ENCODE assay signal across 19 cellular contexts in the genomic region with DNA sequence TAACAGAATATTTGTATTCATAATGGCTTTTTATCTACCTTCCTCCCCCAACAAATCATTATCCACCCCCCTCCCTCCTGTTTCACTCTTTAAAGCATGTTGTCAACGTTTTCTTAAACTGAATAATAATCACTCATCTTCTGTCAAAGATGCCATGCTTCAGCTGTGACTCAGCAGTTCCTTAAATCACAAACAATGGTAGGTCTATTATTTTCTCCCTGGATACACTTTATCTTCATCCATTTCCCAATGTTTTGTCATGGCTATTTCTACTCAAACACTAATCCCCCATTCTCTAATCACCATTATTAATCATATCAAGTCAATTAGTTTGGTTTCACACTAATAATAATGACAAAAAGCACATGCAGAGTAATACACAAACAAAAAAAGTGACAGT. TPM values are rescaled to one million over a fixed set of nuclear protein-coding genes. Genes with fewer than 3 reads are reported as not detected.
DNase-seq lines count a peak whose midpoint lies in the region; ATAC-seq, FAIRE-seq and TF ChIP-seq lines count a peak whose summit lies in the region.
"Had no signal": no experiment of that assay in that cellular context is flagged by ENCODE, and none has a peak within 500 bp of the region (broad histone marks: within the 10 kb centered on the region; RNA-seq: fewer than 3 reads in every experiment).

No MANE protein-coding gene starts in this region.

- H3K4me1 ChIP-seq in A549 (peaks cover 7% of the 10 kb centered on the region; the same call in 2 of the 3 replicates), SJSA1 (replicated peaks) (peaks cover 10% of the 10 kb centered on the region)
- H3K4me1 ChIP-seq: adrenal gland, lower lobe of right lung, Peyer's patch had no signal

- TF ChIP-seq RAD21 in A549 (conservative IDR thresholded peaks at IDR 0.05 in 1 of 2, IDR thresholded peaks at IDR 0.05 in 1 of 2): no peak

- H3K36me3 ChIP-seq in SJSA1: no peaks in the 10 kb centered on the region
- H3K36me3 ChIP-seq: adrenal gland, esophagus muscularis mucosa, HAP-1, lower lobe of right lung, Peyer's patch had no signal

- no peak; a peak in 1 of 6 replicates for ATAC-seq in A549
- ATAC-seq in HG03039 (IDR thresholded peaks at IDR 0.05; ENCODE audit: unreplicated experiment): no peak
- ATAC-seq: lower lobe of right lung; stimulated activated naive CD8-positive, alpha-beta T cell treated with anti-CD3 and anti-CD28 coated beads, Interleukin-15, amount 100 ng/mL, for 72 hours had no signal

- H3K4me2 ChIP-seq in A549: peak overlapping the region; percentile 21; the same call in 1 of the 3 replicates

- DNase-seq in A549 (ENCODE audit: low read depth in 1 of 2, low spot score in 1 of 2) (peak; percentile 7 to 54), HCEC 1CT (peak; percentile 54), SJSA1 (ENCODE audit: low read depth in 1 of 2, low spot score in 2 of 2) (peak in 1 of 2 experiments; percentile 15), fibroblast of the aortic adventitia (ENCODE audit: low read depth) (peak; percentile 20), HuH-7 (ENCODE audit: low spot score) (no peak), NCI-H345 treated with DMSO at 0.1 percent for 48 hours (lab: John Stamatoyannopoulos, UW; ENCODE audit: unreplicated experiment) (no peak)
- DNase-seq in activated naive CD4-positive, alpha-beta T cell treated with Interleukin-2 at 50 U/mL for 16 hours: no peak
- DNase-seq: activated CD4-positive, alpha-beta T cell treated with anti-CD3 and anti-CD28 coated beads, Interleukin-2, amount 10 ng/mL, durations not matched to agents 24 days and 14 days; adrenal gland; lower lobe of right lung; NCI-H510A; nephron progenitor cell; Peyer's patch; stimulated activated naive CD8-positive, alpha-beta T cell treated with anti-CD3 and anti-CD28 coated beads, Interleukin-15, amount 100 ng/mL, for 72 hours had no signal

- no peak for TF ChIP-seq POLR2A in A549 (IDR thresholded peaks at IDR 0.05; ENCODE audit: low read length)

- TF ChIP-seq CTCF in A549 (IDR thresholded peaks at IDR 0.05) (no peak), fibroblast of the aortic adventitia (IDR thresholded peaks at IDR 0.05; ENCODE audit: insufficient read depth, low read length) (no peak)

- CTCF ChIA-PET in A549 (lab: Yijun Ruan, JAX): interaction anchor here (1.6 kb wide), 1 partner anchor 123 kb away, joined by 4 read pairs; no protein-coding TSS in a partner anchor

- no peak for TF ChIP-seq EP300 in A549 (IDR thresholded peaks at IDR 0.05)

- no peak for FAIRE-seq in A549 (lab: Jason Lieb, UNC)
- FAIRE-seq: D721Med had no signal

- H3K4me3 ChIP-seq in A549 (no peak overlapping the region), SJSA1 (no peak overlapping the region), fibroblast of the aortic adventitia (ENCODE audit: low read depth, low read length) (no peak overlapping the region)
- H3K4me3 ChIP-seq: adrenal gland, coronary artery, esophagus muscularis mucosa, HAP-1, lower lobe of right lung, Peyer's patch had no signal

- H3K27ac ChIP-seq in A549: peak overlapping the region; percentile 27 to 58; a peak in 3 of 6 replicates
- peak overlapping the region; percentile 49 for H3K27ac ChIP-seq in SJSA1
- H3K27ac ChIP-seq: adrenal gland, coronary artery, esophagus muscularis mucosa, lower lobe of right lung, Peyer's patch had no signal

- POLR2A ChIA-PET in A549 (lab: Yijun Ruan, JAX): no interaction called here

- WGBS in A549 (ENCODE audit: missing lambda C conversion rate): 0% methylated on average over 1 of the region's 1 CpG

- H3K9me3 ChIP-seq in A549 (no peaks in the 10 kb centered on the region), SJSA1 (replicated peaks) (no peaks in the 10 kb centered on the region)
- H3K9me3 ChIP-seq: adrenal gland, esophagus muscularis mucosa, HAP-1, lower lobe of right lung, Peyer's patch had no signal

- no peaks in the 10 kb centered on the region for H3K27me3 ChIP-seq in SJSA1 (replicated peaks)
- H3K27me3 ChIP-seq: adrenal gland, esophagus muscularis mucosa, Peyer's patch had no signal

TF ChIP-seq in A549, 52 proteins besides CTCF, POLR2A, EP300 and RAD21 (continues in another document):
- TF ChIP-seq RFX5 (IDR thresholded peaks at IDR 0.05) (no peak), TFCP2L1 (CRISPR knock-in tag; IDR thresholded peaks at IDR 0.05) (no peak), MAFK (IDR thresholded peaks at IDR 0.05; ENCODE audit: partially characterized antibody) (peak; percentile 88), HDAC2 (IDR thresholded peaks at IDR 0.05) (no peak), CBX8 (IDR thresholded peaks at IDR 0.05) (no peak), JUNB (IDR thresholded peaks at IDR 0.05) (no peak), HOXB5 (CRISPR knock-in tag; IDR thresholded peaks at IDR 0.05) (no peak), BHLHE40 (IDR thresholded peaks at IDR 0.05; ENCODE audit: low read depth, low read length) (no peak), RNF2 (IDR thresholded peaks at IDR 0.05; ENCODE audit: borderline replicate concordance, low read depth) (no peak), CEBPB (IDR thresholded peaks at IDR 0.05) (no peak), ZFP36 (IDR thresholded peaks at IDR 0.05; ENCODE audit: borderline replicate concordance, partially characterized antibody) (no peak), FOSL2 (IDR thresholded peaks at IDR 0.05) (no peak), FOSL2 (CRISPR knock-in tag; IDR thresholded peaks at IDR 0.05) (peak; percentile 25; the same call in 1 of the 2 replicates)
- TF ChIP-seq, protein P1, sequence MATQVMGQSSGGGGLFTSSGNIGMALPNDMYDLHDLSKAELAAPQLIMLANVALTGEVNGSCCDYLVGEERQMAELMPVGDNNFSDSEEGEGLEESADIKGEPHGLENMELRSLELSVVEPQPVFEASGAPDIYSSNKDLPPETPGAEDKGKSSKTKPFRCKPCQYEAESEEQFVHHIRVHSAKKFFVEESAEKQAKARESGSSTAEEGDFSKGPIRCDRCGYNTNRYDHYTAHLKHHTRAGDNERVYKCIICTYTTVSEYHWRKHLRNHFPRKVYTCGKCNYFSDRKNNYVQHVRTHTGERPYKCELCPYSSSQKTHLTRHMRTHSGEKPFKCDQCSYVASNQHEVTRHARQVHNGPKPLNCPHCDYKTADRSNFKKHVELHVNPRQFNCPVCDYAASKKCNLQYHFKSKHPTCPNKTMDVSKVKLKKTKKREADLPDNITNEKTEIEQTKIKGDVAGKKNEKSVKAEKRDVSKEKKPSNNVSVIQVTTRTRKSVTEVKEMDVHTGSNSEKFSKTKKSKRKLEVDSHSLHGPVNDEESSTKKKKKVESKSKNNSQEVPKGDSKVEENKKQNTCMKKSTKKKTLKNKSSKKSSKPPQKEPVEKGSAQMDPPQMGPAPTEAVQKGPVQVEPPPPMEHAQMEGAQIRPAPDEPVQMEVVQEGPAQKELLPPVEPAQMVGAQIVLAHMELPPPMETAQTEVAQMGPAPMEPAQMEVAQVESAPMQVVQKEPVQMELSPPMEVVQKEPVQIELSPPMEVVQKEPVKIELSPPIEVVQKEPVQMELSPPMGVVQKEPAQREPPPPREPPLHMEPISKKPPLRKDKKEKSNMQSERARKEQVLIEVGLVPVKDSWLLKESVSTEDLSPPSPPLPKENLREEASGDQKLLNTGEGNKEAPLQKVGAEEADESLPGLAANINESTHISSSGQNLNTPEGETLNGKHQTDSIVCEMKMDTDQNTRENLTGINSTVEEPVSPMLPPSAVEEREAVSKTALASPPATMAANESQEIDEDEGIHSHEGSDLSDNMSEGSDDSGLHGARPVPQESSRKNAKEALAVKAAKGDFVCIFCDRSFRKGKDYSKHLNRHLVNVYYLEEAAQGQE (IDR thresholded peaks at IDR 0.05): no peak
- TF ChIP-seq, protein P2, sequence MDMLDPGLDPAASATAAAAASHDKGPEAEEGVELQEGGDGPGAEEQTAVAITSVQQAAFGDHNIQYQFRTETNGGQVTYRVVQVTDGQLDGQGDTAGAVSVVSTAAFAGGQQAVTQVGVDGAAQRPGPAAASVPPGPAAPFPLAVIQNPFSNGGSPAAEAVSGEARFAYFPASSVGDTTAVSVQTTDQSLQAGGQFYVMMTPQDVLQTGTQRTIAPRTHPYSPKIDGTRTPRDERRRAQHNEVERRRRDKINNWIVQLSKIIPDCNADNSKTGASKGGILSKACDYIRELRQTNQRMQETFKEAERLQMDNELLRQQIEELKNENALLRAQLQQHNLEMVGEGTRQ (IDR thresholded peaks at IDR 0.05): no peak

RNA-seq across cellular contexts. Expression of a gene that starts 6.5 kb away (rescaled TPM):
- polyA plus RNA-seq in A549 (2011; rRNA removed) (not detected in 2 replicates), A549 (2017; fragmentation: RNase III; extraction: RNeasy Plus Mini Kit Qiagen cat#74134 plus additional on column Dnase treatment) (not detected in 3 replicates)
- not detected in 2 replicates for polyA plus RNA-seq in A549 (2012; cell fraction: cytosol; rRNA removed)
- not detected in 2 replicates for polyA plus RNA-seq in A549 (2012; cell fraction: nucleus; rRNA removed)
- polyA minus RNA-seq in A549 (2011; rRNA and poly(A)+ RNA removed): not detected in 2 replicates
- total RNA-seq in SJSA1 (2014; rRNA removed; shearing (Covaris generic)): not detected in 2 replicates
- not detected in 2 replicates for total RNA-seq in fibroblast of the aortic adventitia (ENCODE audit: low replicate concordance)
- total RNA-seq: activated CD4-positive, alpha-beta T cell treated with anti-CD3 and anti-CD28 coated beads, Interleukin-2, amount 10 ng/mL, durations not matched to agents 24 days and 14 days; esophagus muscularis mucosa; Peyer's patch had no signal

RNA-seq across cellular contexts. Expression of a gene that starts 13.6 kb away (rescaled TPM):
- polyA plus RNA-seq in A549 (2011; rRNA removed) (not detected in 2 replicates), A549 (2017; fragmentation: RNase III; extraction: RNeasy Plus Mini Kit Qiagen cat#74134 plus additional on column Dnase treatment) (not detected in 3 replicates)
- not detected in 2 replicates for polyA plus RNA-seq in A549 (2012; cell fraction: cytosol; rRNA removed)
- polyA plus RNA-seq in A549 (2012; cell fraction: nucleus; rRNA removed): not detected in 2 replicates
- polyA minus RNA-seq in A549 (2011; rRNA and poly(A)+ RNA removed): not detected in 2 replicates
- total RNA-seq in SJSA1 (2014; rRNA removed; shearing (Covaris generic)): not detected in 2 replicates
- not detected in 2 replicates for total RNA-seq in fibroblast of the aortic adventitia (ENCODE audit: low replicate concordance)
- total RNA-seq: activated CD4-positive, alpha-beta T cell treated with anti-CD3 and anti-CD28 coated beads, Interleukin-2, amount 10 ng/mL, durations not matched to agents 24 days and 14 days had no signal

RNA-seq across cellular contexts. Expression of a gene that starts 18.0 kb away (rescaled TPM):
- polyA plus RNA-seq in A549 (2011; rRNA removed) (not detected in 2 replicates), A549 (2017; fragmentation: RNase III; extraction: RNeasy Plus Mini Kit Qiagen cat#74134 plus additional on column Dnase treatment) (not detected in 3 replicates)
- not detected in 2 replicates for polyA plus RNA-seq in A549 (2012; cell fraction: cytosol; rRNA removed)
- not detected in 2 replicates for polyA plus RNA-seq in A549 (2012; cell fraction: nucleus; rRNA removed)
- polyA minus RNA-seq in A549 (2011; rRNA and poly(A)+ RNA removed): not detected in 2 replicates
- total RNA-seq in SJSA1 (2014; rRNA removed; shearing (Covaris generic)): not detected in 2 replicates
- not detected in 2 replicates for total RNA-seq in fibroblast of the aortic adventitia (ENCODE audit: low replicate concordance)
- total RNA-seq: activated CD4-positive, alpha-beta T cell treated with anti-CD3 and anti-CD28 coated beads, Interleukin-2, amount 10 ng/mL, durations not matched to agents 24 days and 14 days; esophagus muscularis mucosa; Peyer's patch had no signal

RNA-seq across cellular contexts. Expression of a gene that starts 45.7 kb away (rescaled TPM):
- not detected in 2 replicates for polyA plus RNA-seq in A549 (2011; rRNA removed)
- not detected in 2 replicates for polyA plus RNA-seq in A549 (2012; cell fraction: cytosol; rRNA removed)
- not detected in 2 replicates for polyA plus RNA-seq in A549 (2012; cell fraction: nucleus; rRNA removed)
- polyA plus RNA-seq in A549 (2017; fragmentation: RNase III; extraction: RNeasy Plus Mini Kit Qiagen cat#74134 plus additional on column Dnase treatment): not detected in 3 replicates
- polyA minus RNA-seq in A549 (2011; rRNA and poly(A)+ RNA removed): not detected in 2 replicates
- not detected in 2 replicates for total RNA-seq in SJSA1 (2014; rRNA removed; shearing (Covaris generic))
- total RNA-seq in fibroblast of the aortic adventitia (ENCODE audit: low replicate concordance): not detected in 2 replicates
- total RNA-seq: activated CD4-positive, alpha-beta T cell treated with anti-CD3 and anti-CD28 coated beads, Interleukin-2, amount 10 ng/mL, durations not matched to agents 24 days and 14 days had no signal

Comparison
In these comparisons a context has a peak if more than half of its experiments do, and no peak if none do; other contexts are left out.
1. DNase-seq: peak in A549 (2 of 2), HCEC 1CT (single experiment) and fibroblast of the aortic adventitia (single experiment); none in HuH-7 (single experiment), NCI-H345 treated with DMSO at 0.1 percent for 48 hours (single experiment) and activated naive CD4-positive, alpha-beta T cell treated with Interleukin-2 at 50 U/mL for 16 hours (single experiment).